ENCODE assay signal across 28 cellular contexts in the genomic region with DNA sequence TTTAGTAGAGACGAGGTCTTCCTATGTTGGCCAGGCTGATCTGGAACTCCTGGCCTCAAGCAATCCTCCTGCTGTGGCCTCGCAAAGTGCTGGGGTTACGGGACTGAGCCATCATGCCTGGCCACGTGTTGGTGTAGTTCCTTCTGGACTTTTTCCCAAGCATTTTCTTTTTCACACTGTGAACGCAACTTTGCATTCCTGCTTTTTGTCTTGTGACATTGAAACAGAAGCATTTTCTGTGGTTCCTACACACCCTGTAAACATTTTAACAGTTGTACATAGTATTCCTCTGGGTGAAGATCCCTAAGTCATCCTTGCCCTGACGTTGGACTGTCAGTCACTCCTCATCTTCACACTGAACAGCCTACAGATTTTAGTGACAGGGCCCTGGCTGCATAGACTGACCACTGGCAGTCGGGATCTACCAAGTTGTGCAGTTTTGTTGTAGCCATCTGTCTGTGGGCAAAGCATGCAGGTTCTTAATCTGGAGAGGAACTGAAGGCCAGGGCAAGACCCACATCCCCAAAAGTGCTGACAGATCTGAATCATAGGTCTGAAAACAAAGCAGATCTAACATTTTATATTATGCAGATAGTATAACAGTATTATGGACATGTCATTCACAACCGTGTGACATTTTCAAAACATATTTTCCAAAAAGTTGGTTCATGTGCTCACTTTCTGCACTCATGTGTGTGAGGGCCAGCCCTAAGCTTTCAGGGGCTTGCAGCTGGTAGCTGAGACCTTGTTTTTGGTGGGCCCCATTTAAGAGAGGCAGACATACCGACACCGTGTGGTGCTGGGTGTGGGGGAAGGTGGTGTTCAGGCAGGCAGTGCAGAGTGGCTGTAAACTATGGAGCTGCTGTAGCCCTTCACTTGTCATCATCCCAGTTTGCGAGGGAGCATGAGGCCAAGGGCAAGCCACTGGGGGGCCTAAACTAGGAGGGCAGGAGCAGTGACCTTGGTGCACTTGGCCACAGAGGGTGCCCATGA. TPM values are rescaled to one million over a fixed set of nuclear protein-coding genes. Genes with fewer than 3 reads are reported as not detected.
DNase-seq lines count a peak whose midpoint lies in the region; ATAC-seq, FAIRE-seq and TF ChIP-seq lines count a peak whose summit lies in the region.
"Had no signal": no experiment of that assay in that cellular context is flagged by ENCODE, and none has a peak within 500 bp of the region (broad histone marks: within the 10 kb centered on the region; RNA-seq: fewer than 3 reads in every experiment).

No MANE protein-coding gene starts in this region.

- TF ChIP-seq CTCF in K562 (IDR thresholded peaks at IDR 0.05 in 2 of 3, conservative IDR thresholded peaks at IDR 0.05 in 1 of 3; ENCODE audit: insufficient read depth in 2 of 3, low read depth in 1 of 3, low read length in 3 of 3): no peak
- no peak for TF ChIP-seq CTCF in neural crest cell (conservative IDR thresholded peaks at IDR 0.05)
- no peak for TF ChIP-seq CTCF in suprapubic skin (IDR thresholded peaks at IDR 0.05)

- CTCF ChIA-PET in HEK293T (lab: Yijun Ruan, JAX) (no interaction called here), K562 (lab: Yijun Ruan, JAX; ENCODE audit: low intra/inter-chr PET ratio) (no interaction called here)

- TF ChIP-seq RAD21 in K562 (CRISPR knock-in tag; conservative IDR thresholded peaks at IDR 0.05 in 1 of 2, IDR thresholded peaks at IDR 0.05 in 1 of 2): no peak

- H3K4me3 ChIP-seq in K562 (no peak overlapping the region), suprapubic skin (no peak overlapping the region)
- H3K4me3 ChIP-seq: colonic mucosa, Peyer's patch, SJSA1, tibial nerve had no signal

- BruUV-seq in K562 (replicated peaks; lab: Mats Ljungman, UMichigan): no TSS peak

- TF ChIP-seq EP300 in K562 (IDR thresholded peaks at IDR 0.05; ENCODE audit: low read length) (no peak), suprapubic skin (IDR thresholded peaks at IDR 0.05) (no peak)

- 65% methylated on average over 11 of the region's 11 CpGs for WGBS in K562 (ENCODE audit: insufficient coverage, low coverage, missing lambda C conversion rate)
- 84% methylated on average over 11 of the region's 11 CpGs for WGBS in suprapubic skin

- no peak overlapping the region for H2AFZ ChIP-seq in K562 (ENCODE audit: low read depth, low read length)

- peak; percentile 17 for DNase-seq in Ammon's horn (ENCODE audit: low spot score)
- DNase-seq in HEK293T (ENCODE audit: extremely low spot score): no peak
- no peak for DNase-seq in K562 (ENCODE audit: extremely low read depth in 1 of 4, low spot score in 3 of 4)
- DNase-seq in neural crest cell (ENCODE audit: low read depth, low spot score): no peak
- no peak for DNase-seq in suprapubic skin (ENCODE audit: low spot score in 2 of 2)
- DNase-seq in SW 1271 (lab: John Stamatoyannopoulos, UW): no peak
- no peak for DNase-seq in HuH-7 (ENCODE audit: low spot score)
- DNase-seq: activated effector memory CD4-positive, alpha-beta T cell treated with anti-CD3 and anti-CD28 coated beads, Interleukin-2, amount 50 U/mL, for 16 hours; colonic mucosa; EL; islet precursor cell; Kasumi-1; NCI-H1092; NCI-H187 treated with DMSO at 0.1 percent for 48 hours; NCI-H526 treated with DMSO at 0.1 percent for 48 hours; nucleus accumbens; Peyer's patch; retina; stimulated activated CD4-positive, alpha-beta T cell treated with anti-CD3 and anti-CD28 coated beads, Interleukin-12 subunit alpha, Interleukin-12 subunit beta, amount 100 ng/mL, for 4 hours; stimulated activated CD4-positive, alpha-beta T cell treated with anti-CD3 and anti-CD28 coated beads, Interleukin-4, amount 100 ng/mL, for 24 hours; stimulated activated naive CD8-positive, alpha-beta T cell treated with anti-CD3 and anti-CD28 coated beads, Interleukin-15, Interleukin-2, amounts not matched to agents 100 U/mL and 50 U/mL, for 24 hours had no signal

- H3K27me3 Mint-ChIP-seq in neural crest cell (ENCODE audit: low read depth): no peaks in the 10 kb centered on the region

- H3K9me3 ChIP-seq in K562 (replicated peaks; ENCODE audit: control insufficient read depth, insufficient read depth, low read depth, low read length) (no peaks in the 10 kb centered on the region), suprapubic skin (no peaks in the 10 kb centered on the region)
- H3K9me3 ChIP-seq: colonic mucosa, Peyer's patch, SJSA1, tibial nerve had no signal

- no peaks in the 10 kb centered on the region; a peak in 1 of 5 replicates for H3K4me1 ChIP-seq in K562 (replicated peaks in 1 of 2; ENCODE audit: control insufficient read depth in 2 of 2, insufficient read depth in 2 of 2, low read length in 2 of 2)
- H3K4me1 ChIP-seq in suprapubic skin: peaks cover 61% of the 10 kb centered on the region
- H3K4me1 ChIP-seq: SJSA1 had no signal

- TF ChIP-seq POLR2A in K562 (conservative IDR thresholded peaks at IDR 0.05) (no peak), suprapubic skin (IDR thresholded peaks at IDR 0.05) (no peak)

- in situ Hi-C loops in K562 (cut with MboI): no loop called here

- peak overlapping the region; percentile 4 for H3K27ac Mint-ChIP-seq in neural crest cell (ENCODE audit: unreplicated experiment)
- H3K27ac Mint-ChIP-seq: T-helper 1 cell treated with Interleukin-12 subunit alpha and Interleukin-12 subunit beta and Interleukin-4 antibody, amounts not matched to agents 30 μg/mL and 1 μg/mL, for 36 hours had no signal

- intact Hi-C loops in K562 (cut with micrococcal nuclease): no loop called here

- no peaks in the 10 kb centered on the region for H3K9me1 ChIP-seq in K562 (ENCODE audit: control insufficient read depth, insufficient read depth, low read length)

- no peak for ATAC-seq in K562
- ATAC-seq in GM19397 (IDR thresholded peaks at IDR 0.05; ENCODE audit: unreplicated experiment): no peak
- ATAC-seq: stimulated activated naive CD8-positive, alpha-beta T cell treated with anti-CD3 and anti-CD28 coated beads, Interleukin-15, Interleukin-2, amounts not matched to agents 100 U/mL and 50 U/mL, for 24 hours had no signal

- no peak for FAIRE-seq in K562 (lab: Jason Lieb, UNC)
- FAIRE-seq: D721Med, GM12892 had no signal

- H3K79me2 ChIP-seq in K562 (ENCODE audit: control insufficient read depth, insufficient read depth, low read length): no peaks in the 10 kb centered on the region

- POLR2A ChIA-PET in HEK293T (lab: Yijun Ruan, JAX) (interaction anchor here (0.9 kb wide), 1 partner anchor 66 kb away, joined by 3 read pairs; a partner anchor contains a TSS), K562 (lab: Yijun Ruan, JAX) (no interaction called here)

- 0 out of 4 replicates have a peak overlapping the region, but pooled peaks of 1 of the 2 experiments have one; percentile 17 for H3K9ac ChIP-seq in K562 (ENCODE audit: insufficient read depth in 1 of 2, low read depth in 2 of 2, low read length in 2 of 2)

- no peaks in the 10 kb centered on the region for H4K20me1 ChIP-seq in K562 (replicated peaks; ENCODE audit: control insufficient read depth, insufficient read depth, low read length)

- no peaks in the 10 kb centered on the region for H3K9me3 Mint-ChIP-seq in neural crest cell
- H3K9me3 Mint-ChIP-seq: T-helper 1 cell treated with Interleukin-12 subunit alpha and Interleukin-12 subunit beta and Interleukin-4 antibody, amounts not matched to agents 30 μg/mL and 1 μg/mL, for 36 hours had no signal

- H3K36me3 ChIP-seq in K562 (ENCODE audit: control insufficient read depth, insufficient read depth, low read length): no peaks in the 10 kb centered on the region
- no peaks in the 10 kb centered on the region for H3K36me3 ChIP-seq in suprapubic skin
- H3K36me3 ChIP-seq: colonic mucosa, Peyer's patch, SJSA1, tibial nerve had no signal

- H3K36me3 Mint-ChIP-seq in neural crest cell (ENCODE audit: low read depth): no peaks in the 10 kb centered on the region

- H3K4me2 ChIP-seq in K562 (ENCODE audit: insufficient read depth, low read length): no peak overlapping the region

- H3K4me3 Mint-ChIP-seq in neural crest cell: no peak overlapping the region
- H3K4me3 Mint-ChIP-seq: T-helper 1 cell treated with Interleukin-12 subunit alpha and Interleukin-12 subunit beta and Interleukin-4 antibody, amounts not matched to agents 30 μg/mL and 1 μg/mL, for 36 hours had no signal

- H3K27me3 ChIP-seq in K562 (ENCODE audit: control insufficient read depth in 2 of 2, insufficient read depth in 2 of 2, low read length in 2 of 2) (no peaks in the 10 kb centered on the region), suprapubic skin (no peaks in the 10 kb centered on the region)
- H3K27me3 ChIP-seq: colonic mucosa, Peyer's patch, SJSA1, tibial nerve had no signal

- peaks cover 30% of the 10 kb centered on the region for H3K4me1 Mint-ChIP-seq in neural crest cell

- H3K27ac ChIP-seq in K562 (ENCODE audit: extremely low read depth, low read depth, low read length): no peak overlapping the region
- no peak overlapping the region for H3K27ac ChIP-seq in suprapubic skin
- H3K27ac ChIP-seq: colonic mucosa, Peyer's patch, SJSA1 had no signal

TF ChIP-seq in HEK293T, 16 proteins besides CTCF, POLR2A, EP300 and RAD21 (continues in another document):
- TF ChIP-seq FOXM1 (IDR thresholded peaks at IDR 0.05; ENCODE audit: borderline replicate concordance): no peak
- TF ChIP-seq ARNT (IDR thresholded peaks at IDR 0.05): no peak

TF ChIP-seq in K562, 482 proteins besides CTCF, POLR2A, EP300 and RAD21 (continues in another document):
- TF ChIP-seq ZNF239 (CRISPR knock-in tag; IDR thresholded peaks at IDR 0.05): no peak
- TF ChIP-seq PRPF4 (IDR thresholded peaks at IDR 0.05; ENCODE audit: insufficient read depth, low read depth, low read length, poor library complexity, severe bottlenecking): no peak
- no peak for TF ChIP-seq ARID2 (IDR thresholded peaks at IDR 0.05)

RNA-seq across cellular contexts. Expression of a gene that starts 59.9 kb away (rescaled TPM):
- 57.2 and 65.1 TPM in 2 replicates for total RNA-seq in K562 (2011; cell fraction: chromatin; rRNA removed; ENCODE audit: low replicate concordance)
- total RNA-seq in K562 (2011; cell fraction: nucleolus; rRNA removed): 32.2 and 33.7 TPM in 2 replicates
- total RNA-seq in K562 (2011; cell fraction: nucleoplasm; rRNA removed): 38.0 and 45.9 TPM in 2 replicates
- total RNA-seq in K562 (2014; rRNA removed): 8.7 and 8.9 TPM in 2 replicates
- total RNA-seq in K562 (2014; rRNA removed; fragmentation: Illumina TruSeq; extraction: Trizol): 5.8 and 8.3 TPM in 2 replicates
- total RNA-seq in K562 (2015; rRNA removed; fragmentation: Illumina TruSeq; extraction: Trizol): 6.5 and 8.7 TPM in 2 replicates
- total RNA-seq in K562 (2021): 12.9 and 14.0 TPM in 2 replicates
- 8.8 and 10.4 TPM in 2 replicates for polyA plus RNA-seq in K562 (2011; rRNA removed)
- polyA plus RNA-seq in K562 (2011; cell fraction: cytosol; rRNA removed): 8.6 and 15.3 TPM in 2 replicates
- polyA plus RNA-seq in K562 (2011; cell fraction: nucleus; rRNA removed): 28.6 and 45.3 TPM in 2 replicates
- polyA plus RNA-seq in K562 (2012): 10.2 and 10.7 TPM in 2 replicates
- polyA plus RNA-seq in K562 (2014; fragmentation: Illumina TruSeq; extraction: Trizol): 7.4 and 9.0 TPM in 2 replicates
- polyA plus RNA-seq in K562 (2014; fragmentation: Nextera tagmentation; extraction: Ambion mirVana): 1 to 10 TPM; 1.0 to 1.3 TPM
- 9.1 and 10.3 TPM in 2 replicates for polyA plus RNA-seq in K562 (2014; rRNA removed)
- 16.7 and 22.5 TPM in 2 replicates for polyA minus RNA-seq in K562 (2011; rRNA and poly(A)+ RNA removed)
- 7.3 and 8.6 TPM in 2 replicates for polyA minus RNA-seq in K562 (2011; cell fraction: cytosol; rRNA and poly(A)+ RNA removed)
- 16.4 and 21.3 TPM in 2 replicates for polyA minus RNA-seq in K562 (2011; cell fraction: nucleus; rRNA and poly(A)+ RNA removed)
- total RNA-seq in neural crest cell: 45.5 and 47.3 TPM in 2 replicates
- 100 to 1,000 TPM in 3 of 4 donors, 10 to 100 TPM in 1; 95.9 to 276 (median 131) TPM for total RNA-seq in suprapubic skin
- polyA plus RNA-seq: CD14-positive monocyte had no signal
